15 cellular contexts compared by ENCODE assay signal in the genomic region with DNA sequence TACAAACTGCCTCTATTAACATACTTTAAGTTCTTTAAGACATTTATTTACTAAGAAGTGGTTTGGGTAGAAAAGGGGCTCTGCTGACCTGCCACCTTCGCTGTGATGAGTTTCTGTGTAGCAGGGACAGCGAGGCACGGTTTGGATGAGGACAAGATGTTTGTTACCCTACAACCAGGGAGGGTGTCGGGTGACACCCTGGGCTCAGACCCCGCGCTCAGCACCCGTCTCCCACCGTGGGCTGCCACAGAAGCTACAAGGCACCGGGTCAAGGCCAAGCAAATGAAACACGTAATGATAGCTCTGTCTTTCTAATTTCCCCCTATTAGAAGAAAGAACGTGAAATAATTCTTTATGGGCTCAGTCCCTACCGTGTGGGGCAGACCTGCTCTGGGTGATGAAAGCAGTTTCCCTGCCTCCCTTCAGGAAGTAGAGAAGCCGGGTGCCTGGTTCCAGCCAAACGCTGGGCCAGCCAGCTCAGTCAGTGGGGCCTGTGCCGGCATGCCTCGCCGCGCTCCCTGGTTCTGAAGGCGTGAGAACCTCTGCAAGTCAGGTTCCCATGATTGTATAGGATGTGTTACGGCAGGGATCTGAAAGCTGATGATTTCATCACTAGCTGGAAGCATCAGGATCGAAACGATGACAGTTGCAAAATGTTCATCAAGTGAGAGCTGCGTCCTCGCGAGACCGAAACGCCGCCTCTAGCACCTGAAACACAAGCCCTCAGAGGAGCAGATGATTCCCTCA. TPM values are rescaled to one million over a fixed set of nuclear protein-coding genes. Genes with fewer than 3 reads are reported as not detected.
DNase-seq lines count a peak whose midpoint lies in the region; ATAC-seq, FAIRE-seq and TF ChIP-seq lines count a peak whose summit lies in the region.
"Had no signal": no experiment of that assay in that cellular context is flagged by ENCODE, and none has a peak within 500 bp of the region (broad histone marks: within the 10 kb centered on the region; RNA-seq: fewer than 3 reads in every experiment).

No MANE protein-coding gene starts in this region.

- no peaks in the 10 kb centered on the region for H3K27me3 ChIP-seq in heart left ventricle
- H3K27me3 ChIP-seq in bronchial epithelial cell (ENCODE audit: control insufficient read depth, insufficient read depth, low read length), result no peaks in the 10 kb centered on the region
- H3K27me3 ChIP-seq in vagina, result no peaks in the 10 kb centered on the region
- H3K27me3 ChIP-seq: Peyer's patch, tibial artery had no signal

- H3K27me3 Mint-ChIP-seq in nephron (ENCODE audit: low read depth), result no peaks in the 10 kb centered on the region
- no peaks in the 10 kb centered on the region for H3K27me3 Mint-ChIP-seq in activated T-helper 17 cell treated with anti-CD3 and anti-CD28 coated beads, Interleukin-2, amount 50 U/mL, for 72 hours
- H3K27me3 Mint-ChIP-seq: activated naive CD4-positive, alpha-beta T cell treated with anti-CD3 and anti-CD28 coated beads, Interleukin-2, amount 50 U/mL, for 24 hours had no signal

- TF ChIP-seq CTCF in heart left ventricle (IDR thresholded peaks at IDR 0.05), result no peak
- no peak for TF ChIP-seq CTCF in bronchial epithelial cell (IDR thresholded peaks at IDR 0.05; ENCODE audit: insufficient read depth, low read length, severe bottlenecking)
- TF ChIP-seq CTCF in nephron (IDR thresholded peaks at IDR 0.05; ENCODE audit: unreplicated experiment in 3 of 3), result no peak
- TF ChIP-seq CTCF in vagina (IDR thresholded peaks at IDR 0.05), result no peak

- H3K27ac Mint-ChIP-seq in nephron, result peak overlapping the region; percentile 71 to 98 (median 91)
- H3K27ac Mint-ChIP-seq in activated T-helper 17 cell treated with anti-CD3 and anti-CD28 coated beads, Interleukin-2, amount 50 U/mL, for 72 hours, result no peak overlapping the region
- H3K27ac Mint-ChIP-seq: activated naive CD4-positive, alpha-beta T cell treated with anti-CD3 and anti-CD28 coated beads, Interleukin-2, amount 50 U/mL, for 24 hours had no signal

- DNase-seq in heart left ventricle (no peak), Right ventricle myocardium inferior (ENCODE audit: missing footprints) (no peak), bronchial epithelial cell (ENCODE audit: low read depth) (peak; percentile 100), vagina (ENCODE audit: extremely low spot score in 2 of 2) (no peak), NK-92 (lab: John Stamatoyannopoulos, UW; ENCODE audit: unreplicated experiment) (no peak)
- DNase-seq: activated CD8-positive, alpha-beta memory T cell treated with anti-CD3 and anti-CD28 coated beads for 24 hours; Karpas-422; Peyer's patch had no signal

- H3K4me3 ChIP-seq in heart left ventricle (no peak overlapping the region), bronchial epithelial cell (ENCODE audit: low read depth, low read length) (peak overlapping the region; percentile 9), vagina (no peak overlapping the region)
- H3K4me3 ChIP-seq: Peyer's patch, tibial artery had no signal

- FAIRE-seq in bronchial epithelial cell (lab: Jason Lieb, UNC), result peak; percentile 98
- FAIRE-seq: A204.1 had no signal

- TF ChIP-seq POLR2A in heart left ventricle (IDR thresholded peaks at IDR 0.05), result no peak
- no peak for TF ChIP-seq POLR2A in vagina (IDR thresholded peaks at IDR 0.05)

- intact Hi-C loops in heart left ventricle (cut with DNase I) (no loop called here), Right ventricle myocardium inferior (cut with DNase I) (no loop called here), vagina (cut with DNase I) (no loop called here)

- peak overlapping the region in 9 of 12 donors; percentile 12 to 76 (median 66) for H3K27ac ChIP-seq in heart left ventricle
- peak overlapping the region; percentile 83 for H3K27ac ChIP-seq in vagina
- H3K27ac ChIP-seq: tibial artery had no signal

- 75 to 84% (median 80%) methylated on average over 28 of the region's 28 CpGs for WGBS in heart left ventricle, 4 donors

- peaks cover 0 to 11% (median 5%) of the 10 kb centered on the region in 9 donors for H3K36me3 ChIP-seq in heart left ventricle
- H3K36me3 ChIP-seq in bronchial epithelial cell (ENCODE audit: control insufficient read depth, insufficient read depth, low read length), result peaks cover 19% of the 10 kb centered on the region
- H3K36me3 ChIP-seq in vagina, result peaks cover 0 to 22% of the 10 kb centered on the region in 2 donors
- H3K36me3 ChIP-seq: Peyer's patch had no signal

- H3K4me3 Mint-ChIP-seq in nephron, result peak overlapping the region in 2 of 3 experiments; percentile 23
- no peak overlapping the region for H3K4me3 Mint-ChIP-seq in activated T-helper 17 cell treated with anti-CD3 and anti-CD28 coated beads, Interleukin-2, amount 50 U/mL, for 72 hours
- H3K4me3 Mint-ChIP-seq: activated naive CD4-positive, alpha-beta T cell treated with anti-CD3 and anti-CD28 coated beads, Interleukin-2, amount 50 U/mL, for 24 hours had no signal

- H3K9me3 ChIP-seq in heart left ventricle, result no peaks in the 10 kb centered on the region
- no peaks in the 10 kb centered on the region for H3K9me3 ChIP-seq in vagina
- H3K9me3 ChIP-seq: Peyer's patch, tibial artery had no signal

- H3K9me3 Mint-ChIP-seq in nephron, result no peaks in the 10 kb centered on the region
- H3K9me3 Mint-ChIP-seq in activated T-helper 17 cell treated with anti-CD3 and anti-CD28 coated beads, Interleukin-2, amount 50 U/mL, for 72 hours, result no peaks in the 10 kb centered on the region
- H3K9me3 Mint-ChIP-seq: activated naive CD4-positive, alpha-beta T cell treated with anti-CD3 and anti-CD28 coated beads, Interleukin-2, amount 50 U/mL, for 24 hours had no signal

- H3K4me1 ChIP-seq in heart left ventricle (peaks cover 4 to 41% (median 18%) of the 10 kb centered on the region in 12 donors), vagina (peaks cover 13% of the 10 kb centered on the region)

- peaks cover 50% of the 10 kb centered on the region for H3K4me1 Mint-ChIP-seq in nephron
- H3K4me1 Mint-ChIP-seq in activated T-helper 17 cell treated with anti-CD3 and anti-CD28 coated beads, Interleukin-2, amount 50 U/mL, for 72 hours, result no peaks in the 10 kb centered on the region
- H3K4me1 Mint-ChIP-seq: activated naive CD4-positive, alpha-beta T cell treated with anti-CD3 and anti-CD28 coated beads, Interleukin-2, amount 50 U/mL, for 24 hours had no signal

- H3K36me3 Mint-ChIP-seq in nephron (ENCODE audit: low read depth), result peaks cover 12% of the 10 kb centered on the region
- no peaks in the 10 kb centered on the region for H3K36me3 Mint-ChIP-seq in activated T-helper 17 cell treated with anti-CD3 and anti-CD28 coated beads, Interleukin-2, amount 50 U/mL, for 72 hours (ENCODE audit: low read depth)
- H3K36me3 Mint-ChIP-seq: activated naive CD4-positive, alpha-beta T cell treated with anti-CD3 and anti-CD28 coated beads, Interleukin-2, amount 50 U/mL, for 24 hours had no signal

- ATAC-seq in heart left ventricle (peak in 1 of 4 donors; percentile 23), Right ventricle myocardium inferior (no peak), HG03025 (IDR thresholded peaks at IDR 0.05; ENCODE audit: low FRiP score, unreplicated experiment) (no peak)
- no peak for ATAC-seq in activated T-helper 17 cell treated with anti-CD3 and anti-CD28 coated beads, Interleukin-2, amount 50 U/mL, for 72 hours (replicated peaks)

RNA-seq across cellular contexts. Expression of a gene that starts 3.9 kb away (rescaled TPM):
- total RNA-seq in heart left ventricle, result under 1 TPM in 2 of 9 donors, not detected in 7; 0.31 to 0.38 TPM
- under 1 TPM; 0.08 to 0.17 TPM for polyA plus RNA-seq in heart left ventricle
- total RNA-seq in Right ventricle myocardium inferior, result not detected
- total RNA-seq in bronchial epithelial cell, result 3.2 and 13.8 TPM in 2 replicates
- total RNA-seq in vagina, result 83.0 TPM
- not detected for total RNA-seq in activated T-helper 17 cell treated with anti-CD3 and anti-CD28 coated beads, Interleukin-2, amount 50 U/mL, for 72 hours
- total RNA-seq: Peyer's patch, skeletal muscle tissue had no signal
